In genomic region chr6:144583614-144583954, GRCh38 we compare ENCODE assay signal across 8 cellular contexts.
A peak's percentile ranks its signal among the peaks of the same experiment; 100 is the strongest.
DNase-seq lines count a peak whose midpoint lies in the region; ATAC-seq and TF ChIP-seq lines count a peak whose summit lies in the region.

No MANE protein-coding gene starts in this region.

- H3K27ac ChIP-seq in BLaER1 (no peak overlapping the region), SU-DHL-6 (ENCODE audit: low read depth, low read length) (no peak overlapping the region), iPS-18a (ENCODE audit: low read length) (no peak overlapping the region)

- H3K9me3 ChIP-seq in BLaER1 (no peaks in the 10 kb centered on the region), SU-DHL-6 (ENCODE audit: insufficient read depth, low read length) (no peaks in the 10 kb centered on the region), iPS-18a (ENCODE audit: control insufficient read depth, low read depth, low read length) (no peaks in the 10 kb centered on the region)

- peak; percentile 9 for ATAC-seq in GM21381 (IDR thresholded peaks at IDR 0.05; ENCODE audit: unreplicated experiment)
- ATAC-seq in GM21737 (IDR thresholded peaks at IDR 0.05; ENCODE audit: unreplicated experiment), result no peak

- H2AFZ ChIP-seq in SU-DHL-6 (ENCODE audit: low read depth, low read length, severe bottlenecking), result no peak overlapping the region

- H3K27me3 ChIP-seq in BLaER1, result no peaks in the 10 kb centered on the region
- H3K27me3 ChIP-seq in SU-DHL-6 (ENCODE audit: low read length), result no peaks in the 10 kb centered on the region
- H3K27me3 ChIP-seq in iPS-18a (ENCODE audit: control insufficient read depth, insufficient read depth, low read length), result no peaks in the 10 kb centered on the region

- H3K9ac ChIP-seq in BLaER1, result no peak overlapping the region; the same call in 1 of the 2 replicates
- H3K9ac ChIP-seq in SU-DHL-6 (ENCODE audit: low read length), result no peak overlapping the region
- peak overlapping the region; percentile 19 for H3K9ac ChIP-seq in iPS-18a (ENCODE audit: low read length)

- peaks cover 19% of the 10 kb centered on the region for H3K36me3 ChIP-seq in BLaER1
- H3K36me3 ChIP-seq in SU-DHL-6 (ENCODE audit: low read length), result no peaks in the 10 kb centered on the region
- H3K36me3 ChIP-seq in iPS-18a (ENCODE audit: control insufficient read depth, low read depth, low read length), result no peaks in the 10 kb centered on the region

- H3F3A ChIP-seq in SU-DHL-6 (ENCODE audit: insufficient read depth), result no peaks in the 10 kb centered on the region

- H3K4me1 ChIP-seq in BLaER1 (peaks cover 61% of the 10 kb centered on the region), iPS-18a (ENCODE audit: control insufficient read depth, low read depth, low read length) (peaks cover 46% of the 10 kb centered on the region)

- no peak for DNase-seq in NOMO-1 (lab: John Stamatoyannopoulos, UW; ENCODE audit: unreplicated experiment in 2 of 2)
- DNase-seq in kidney tubule cell (ENCODE audit: low spot score), result no peak
- DNase-seq in NCI-H128 (lab: John Stamatoyannopoulos, UW; ENCODE audit: unreplicated experiment), result no peak

- H4K20me1 ChIP-seq in BLaER1 (peaks cover 50% of the 10 kb centered on the region), SU-DHL-6 (ENCODE audit: low read depth, low read length) (no peaks in the 10 kb centered on the region; the same call in none of the 2 replicates)

- no peak for TF ChIP-seq CTCF in SU-DHL-6 (IDR thresholded peaks at IDR 0.05; ENCODE audit: insufficient read depth, low read length, poor library complexity, severe bottlenecking)

- H3K4me2 ChIP-seq in BLaER1 (peak overlapping the region; percentile 82), SU-DHL-6 (ENCODE audit: low read depth, low read length, poor library complexity, severe bottlenecking) (peak overlapping the region; percentile 46)

- no peaks in the 10 kb centered on the region for H3K79me2 ChIP-seq in SU-DHL-6 (ENCODE audit: insufficient read depth, low read length)

- H3K9me2 ChIP-seq in SU-DHL-6 (replicated peaks; ENCODE audit: insufficient read depth, low read length), result no peaks in the 10 kb centered on the region

- peak overlapping the region; percentile 45 for H3K4me3 ChIP-seq in BLaER1
- H3K4me3 ChIP-seq in SU-DHL-6 (ENCODE audit: insufficient read depth, low read length, poor library complexity, severe bottlenecking), result no peak overlapping the region
- peak overlapping the region; percentile 68 for H3K4me3 ChIP-seq in iPS-18a (ENCODE audit: low read length)
